In the genomic region with DNA sequence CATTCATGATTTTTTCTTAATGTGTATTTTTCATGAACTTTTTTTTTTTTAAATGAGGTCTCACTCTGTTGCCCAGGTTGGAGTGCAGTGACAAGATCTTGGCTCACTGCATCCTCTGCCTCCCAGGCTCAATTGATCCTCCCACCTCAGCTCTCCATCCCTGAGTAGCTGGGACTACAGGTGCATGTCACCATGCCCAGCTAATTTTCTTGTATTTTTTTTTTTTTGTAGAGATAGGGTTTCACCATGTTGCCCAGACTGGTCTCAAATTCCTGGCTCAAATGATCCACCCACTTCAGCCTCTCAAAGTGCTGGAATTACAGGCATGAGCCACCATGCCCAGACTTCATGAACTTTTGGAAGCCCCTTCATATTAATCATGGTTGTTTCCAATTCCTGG, we compare ENCODE assay signal across 25 cellular contexts.
DNase-seq lines count a peak whose midpoint lies in the region; ATAC-seq and TF ChIP-seq lines count a peak whose summit lies in the region.
"Had no signal": no experiment of that assay in that cellular context is flagged by ENCODE, and none has a peak within 500 bp of the region (broad histone marks: within the 10 kb centered on the region; RNA-seq: fewer than 3 reads in every experiment).

No MANE protein-coding gene starts in this region.

- TF ChIP-seq RAD21 in Ishikawa (IDR thresholded peaks at IDR 0.05; ENCODE audit: low read depth): no peak

- TF ChIP-seq EP300 in Ishikawa (IDR thresholded peaks at IDR 0.05; ENCODE audit: borderline replicate concordance): peak; percentile 58; the same call in 1 of the 2 replicates

- DNase-seq in NCI-H2171 treated with DMSO at 0.1 percent for 48 hours (lab: John Stamatoyannopoulos, UW): peak; percentile 9
- DNase-seq in NCI-H2171 (lab: John Stamatoyannopoulos, UW): no peak
- DNase-seq: 8988T; ACHN; AML-193; BE2C; C1 segment of cervical spinal cord; Caco-2; Calu3; CD4-positive, alpha-beta memory T cell; CD4-positive, alpha-beta T cell; CD4-positive, CD25-positive, alpha-beta regulatory T cell; CD8-positive, alpha-beta memory T cell; CD8-positive, alpha-beta T cell; COR-L47; DMS 273 treated with DMSO at 0.1 percent for 48 hours; DMS153; DMS53; DMS79; DMS79 treated with DMSO at 0.1 percent for 48 hours; DND-41; EL had no signal

- ATAC-seq in GM18907 (IDR thresholded peaks at IDR 0.05; ENCODE audit: unreplicated experiment): no peak
- ATAC-seq: A549; CD8-positive, alpha-beta T cell had no signal

TF ChIP-seq in Ishikawa, 13 proteins besides CTCF, POLR2A, EP300 and RAD21:
- peak; percentile 69; the same call in 1 of the 2 replicates for TF ChIP-seq TCF12 (IDR thresholded peaks at IDR 0.05; ENCODE audit: low read depth)
- TF ChIP-seq CREB1 (IDR thresholded peaks at IDR 0.05; ENCODE audit: low read depth): no peak
- TF ChIP-seq, protein P1, sequence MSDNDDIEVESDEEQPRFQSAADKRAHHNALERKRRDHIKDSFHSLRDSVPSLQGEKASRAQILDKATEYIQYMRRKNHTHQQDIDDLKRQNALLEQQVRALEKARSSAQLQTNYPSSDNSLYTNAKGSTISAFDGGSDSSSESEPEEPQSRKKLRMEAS (IDR thresholded peaks at IDR 0.05): no peak
- TF ChIP-seq, protein P2, sequence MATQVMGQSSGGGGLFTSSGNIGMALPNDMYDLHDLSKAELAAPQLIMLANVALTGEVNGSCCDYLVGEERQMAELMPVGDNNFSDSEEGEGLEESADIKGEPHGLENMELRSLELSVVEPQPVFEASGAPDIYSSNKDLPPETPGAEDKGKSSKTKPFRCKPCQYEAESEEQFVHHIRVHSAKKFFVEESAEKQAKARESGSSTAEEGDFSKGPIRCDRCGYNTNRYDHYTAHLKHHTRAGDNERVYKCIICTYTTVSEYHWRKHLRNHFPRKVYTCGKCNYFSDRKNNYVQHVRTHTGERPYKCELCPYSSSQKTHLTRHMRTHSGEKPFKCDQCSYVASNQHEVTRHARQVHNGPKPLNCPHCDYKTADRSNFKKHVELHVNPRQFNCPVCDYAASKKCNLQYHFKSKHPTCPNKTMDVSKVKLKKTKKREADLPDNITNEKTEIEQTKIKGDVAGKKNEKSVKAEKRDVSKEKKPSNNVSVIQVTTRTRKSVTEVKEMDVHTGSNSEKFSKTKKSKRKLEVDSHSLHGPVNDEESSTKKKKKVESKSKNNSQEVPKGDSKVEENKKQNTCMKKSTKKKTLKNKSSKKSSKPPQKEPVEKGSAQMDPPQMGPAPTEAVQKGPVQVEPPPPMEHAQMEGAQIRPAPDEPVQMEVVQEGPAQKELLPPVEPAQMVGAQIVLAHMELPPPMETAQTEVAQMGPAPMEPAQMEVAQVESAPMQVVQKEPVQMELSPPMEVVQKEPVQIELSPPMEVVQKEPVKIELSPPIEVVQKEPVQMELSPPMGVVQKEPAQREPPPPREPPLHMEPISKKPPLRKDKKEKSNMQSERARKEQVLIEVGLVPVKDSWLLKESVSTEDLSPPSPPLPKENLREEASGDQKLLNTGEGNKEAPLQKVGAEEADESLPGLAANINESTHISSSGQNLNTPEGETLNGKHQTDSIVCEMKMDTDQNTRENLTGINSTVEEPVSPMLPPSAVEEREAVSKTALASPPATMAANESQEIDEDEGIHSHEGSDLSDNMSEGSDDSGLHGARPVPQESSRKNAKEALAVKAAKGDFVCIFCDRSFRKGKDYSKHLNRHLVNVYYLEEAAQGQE (IDR thresholded peaks at IDR 0.05; ENCODE audit: low read depth): no peak
- TF ChIP-seq ZBTB7A (IDR thresholded peaks at IDR 0.05; ENCODE audit: low read depth): no peak
- TF ChIP-seq, protein P3, sequence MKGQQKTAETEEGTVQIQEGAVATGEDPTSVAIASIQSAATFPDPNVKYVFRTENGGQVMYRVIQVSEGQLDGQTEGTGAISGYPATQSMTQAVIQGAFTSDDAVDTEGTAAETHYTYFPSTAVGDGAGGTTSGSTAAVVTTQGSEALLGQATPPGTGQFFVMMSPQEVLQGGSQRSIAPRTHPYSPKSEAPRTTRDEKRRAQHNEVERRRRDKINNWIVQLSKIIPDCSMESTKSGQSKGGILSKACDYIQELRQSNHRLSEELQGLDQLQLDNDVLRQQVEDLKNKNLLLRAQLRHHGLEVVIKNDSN (IDR thresholded peaks at IDR 0.05): no peak
- TF ChIP-seq NFIC (IDR thresholded peaks at IDR 0.05): 0 out of 2 replicates have a peak, but pooled peaks have one; percentile 22
- peak; percentile 38; the same call in 1 of the 2 replicates for TF ChIP-seq TEAD4 (IDR thresholded peaks at IDR 0.05)
- TF ChIP-seq YY1 (IDR thresholded peaks at IDR 0.05; ENCODE audit: low read depth): no peak
- no peak for TF ChIP-seq CEBPB (IDR thresholded peaks at IDR 0.05)
- no peak for TF ChIP-seq TAF1 (IDR thresholded peaks at IDR 0.05; ENCODE audit: low read depth)
- no peak for TF ChIP-seq FOXM1 (IDR thresholded peaks at IDR 0.05; ENCODE audit: borderline replicate concordance, low read depth)
TF ChIP-seq in Ishikawa: peak in this region for 3.
